ENCODE assay signal across 8 cellular contexts in genomic region chr16:29848420-29849297, GRCh38. TPM values are rescaled to one million over a fixed set of nuclear protein-coding genes. Genes with fewer than 3 reads are reported as not detected.
DNase-seq lines count a peak whose midpoint lies in the region; ATAC-seq and TF ChIP-seq lines count a peak whose summit lies in the region.

No MANE protein-coding gene starts in this region.

- intact Hi-C loops in adrenal gland (cut with DNase I) (loop anchor here in 1 of 2 donors (2.0 kb wide), 1 partner anchor 30 kb away; no protein-coding TSS in a partner anchor), sciatic nerve (cut with DNase I) (no loop called here)

- no peak overlapping the region for H2AFZ ChIP-seq in KMS-11 (ENCODE audit: low read depth)

- TF ChIP-seq POLR2A in adrenal gland (IDR thresholded peaks at IDR 0.05): no peak

- no peaks in the 10 kb centered on the region for H3K79me2 ChIP-seq in KMS-11 (ENCODE audit: insufficient read depth, low read depth)

- H3K27me3 ChIP-seq in KMS-11 (ENCODE audit: insufficient read depth, low read depth): no peaks in the 10 kb centered on the region
- H3K27me3 ChIP-seq in adrenal gland: no peaks in the 10 kb centered on the region
- no peaks in the 10 kb centered on the region for H3K27me3 ChIP-seq in right atrium auricular region

- peaks cover 10% of the 10 kb centered on the region for H3K4me1 Mint-ChIP-seq in T-helper 17 cell

- peak overlapping the region; percentile 43 for H3K27ac Mint-ChIP-seq in T-helper 17 cell

- TF ChIP-seq CTCF in KMS-11 (conservative IDR thresholded peaks at IDR 0.05; ENCODE audit: low read depth, low read length) (peak; percentile 85), adrenal gland (IDR thresholded peaks at IDR 0.05) (peak; percentile 86 to 95 (median 88)), right atrium auricular region (IDR thresholded peaks at IDR 0.05) (peak; percentile 81 to 94)

- H3K36me3 Mint-ChIP-seq in T-helper 17 cell (ENCODE audit: low read depth): peaks cover 7% of the 10 kb centered on the region

- ATAC-seq in T-helper 17 cell (peak; percentile 95), sciatic nerve (peak; percentile 82), GM19452 (IDR thresholded peaks at IDR 0.05; ENCODE audit: unreplicated experiment) (no peak)

- H3K9me3 ChIP-seq in T-helper 17 cell (ENCODE audit: control insufficient read depth, low read length, poor library complexity, severe bottlenecking): no peaks in the 10 kb centered on the region
- no peaks in the 10 kb centered on the region for H3K9me3 ChIP-seq in adrenal gland (replicated peaks in 1 of 3)
- no peaks in the 10 kb centered on the region for H3K9me3 ChIP-seq in right atrium auricular region

- H3K36me3 ChIP-seq in KMS-11 (ENCODE audit: insufficient read depth): no peaks in the 10 kb centered on the region
- H3K36me3 ChIP-seq in adrenal gland (replicated peaks in 1 of 2): peaks cover 0 to 47% of the 10 kb centered on the region in 2 donors
- H3K36me3 ChIP-seq in right atrium auricular region: peaks cover 41% of the 10 kb centered on the region

- no peak overlapping the region for H3K4me2 ChIP-seq in KMS-11

- 36 to 74% (median 42%) methylated on average over 8 to 15 of the region's 15 CpGs for WGBS in adrenal gland, 4 donors

- no peak overlapping the region for H3K4me3 Mint-ChIP-seq in T-helper 17 cell

- no peak overlapping the region for H3K9ac ChIP-seq in KMS-11

- H4K20me1 ChIP-seq in KMS-11 (ENCODE audit: insufficient read depth): no peaks in the 10 kb centered on the region

- H3K27me3 Mint-ChIP-seq in T-helper 17 cell: no peaks in the 10 kb centered on the region

- H3K4me1 ChIP-seq in KMS-11 (ENCODE audit: low read depth, poor library complexity, severe bottlenecking) (no peaks in the 10 kb centered on the region), adrenal gland (replicated peaks in 1 of 2) (peaks cover 4 to 5% of the 10 kb centered on the region in 2 donors), right atrium auricular region (no peaks in the 10 kb centered on the region)

- DNase-seq in ELR (ENCODE audit: low read depth): peak; percentile 72
- DNase-seq in T-helper 17 cell: peak; percentile 64 to 78 (median 71)
- peak; percentile 77 to 89 (median 84) for DNase-seq in adrenal gland
- peak; percentile 74 for DNase-seq in right atrium auricular region (ENCODE audit: low spot score)
- peak; percentile 89 for DNase-seq in sciatic nerve (ENCODE audit: low spot score)
- DNase-seq in DMS79 treated with DMSO at 0.1 percent for 48 hours (lab: John Stamatoyannopoulos, UW): no peak

- no peak overlapping the region for H3K27ac ChIP-seq in KMS-11
- H3K27ac ChIP-seq in adrenal gland: peak overlapping the region in 2 of 5 donors; percentile 44 to 65
- no peak overlapping the region for H3K27ac ChIP-seq in right atrium auricular region

- H3K4me3 ChIP-seq in KMS-11 (IDR thresholded peaks at IDR 0.05; ENCODE audit: insufficient read depth, low read depth, low read length): no peak overlapping the region
- no peak overlapping the region for H3K4me3 ChIP-seq in adrenal gland
- no peak overlapping the region for H3K4me3 ChIP-seq in right atrium auricular region

RNA-seq across cellular contexts. Expression of gene CDIPT, which starts 14.4 kb away (rescaled TPM):
- 10 to 100 TPM; 39.6 TPM for total RNA-seq in T-helper 17 cell
- total RNA-seq in adrenal gland: 100 to 1,000 TPM in 7 of 8 donors, 10 to 100 TPM in 1; 84.7 to 203 (median 159) TPM
- 10 to 100 TPM; 44.9 to 89.0 (median 74.5) TPM for polyA plus RNA-seq in adrenal gland
- 100 to 1,000 TPM; 135 to 138 TPM for total RNA-seq in right atrium auricular region
- total RNA-seq in sciatic nerve: 58.4 TPM

RNA-seq across cellular contexts. Expression of gene MVP, which starts 28.4 kb away (rescaled TPM):
- total RNA-seq in T-helper 17 cell (100 to 1,000 TPM; 141 to 154 TPM), adrenal gland (100 to 1,000 TPM; 242 to 492 (median 362) TPM), right atrium auricular region (10 to 100 TPM; 44.4 to 77.9 TPM), sciatic nerve (123 TPM)
- 100 to 1,000 TPM; 200 to 470 (median 321) TPM for polyA plus RNA-seq in adrenal gland

RNA-seq across cellular contexts. Expression of gene PAGR1, which starts 32.7 kb away (rescaled TPM):
- total RNA-seq in T-helper 17 cell: 10 to 100 TPM; 15.2 to 16.3 TPM
- total RNA-seq in adrenal gland: 10 to 100 TPM; 17.1 to 47.1 (median 39.8) TPM
- polyA plus RNA-seq in adrenal gland: 10 to 100 TPM; 14.2 to 89.1 (median 60.9) TPM
- total RNA-seq in right atrium auricular region: 10 to 100 TPM; 23.5 to 27.3 TPM
- 29.7 TPM for total RNA-seq in sciatic nerve

RNA-seq across cellular contexts. Expression of gene PRRT2, which starts 36.7 kb away (rescaled TPM):
- total RNA-seq in T-helper 17 cell: 1 to 10 TPM; 2.0 to 3.4 TPM
- total RNA-seq in adrenal gland: 1 to 10 TPM in 7 of 8 donors, not detected in 1; 1.4 to 8.8 (median 1.9) TPM
- polyA plus RNA-seq in adrenal gland: 10 to 100 TPM in 1 of 3 donors, 1 to 10 TPM in 1, under 1 TPM in 1; 0.97 to 32.0 (median 5.0) TPM
- total RNA-seq in right atrium auricular region: under 1 TPM; 0.51 to 0.52 TPM
- total RNA-seq in sciatic nerve: 26.3 TPM

RNA-seq across cellular contexts. Expression of gene MAZ, which starts 42.3 kb away (rescaled TPM):
- total RNA-seq in T-helper 17 cell (100 to 1,000 TPM; 242 to 254 TPM), adrenal gland (100 to 1,000 TPM in 6 of 8 donors, 10 to 100 TPM in 2; 78.8 to 247 (median 145) TPM), right atrium auricular region (10 to 100 TPM; 33.0 to 86.6 TPM), sciatic nerve (123 TPM)
- polyA plus RNA-seq in adrenal gland: 100 to 1,000 TPM; 108 to 304 (median 147) TPM
